ENCODE assay signal across 2 cellular contexts in the genomic region with DNA sequence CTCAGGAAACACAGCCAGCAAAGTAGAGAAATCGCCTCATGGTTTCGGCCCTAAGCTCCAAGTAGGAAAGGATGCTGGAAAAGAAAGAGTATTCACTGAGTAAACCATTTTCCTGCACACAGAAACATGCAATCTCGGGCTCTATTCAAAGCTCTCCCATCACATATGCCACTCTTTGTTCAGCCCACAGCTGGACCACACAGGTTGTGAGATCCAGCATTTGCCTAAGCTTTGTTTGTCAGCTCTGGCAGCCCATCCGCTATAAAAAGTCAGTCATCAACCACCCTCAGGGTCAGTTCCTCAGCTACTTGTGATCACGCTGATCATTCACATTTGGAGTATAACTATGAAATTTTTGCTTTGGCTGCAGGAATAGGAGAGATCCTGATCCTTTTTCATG.
TF ChIP-seq lines count a peak whose summit lies in the region.

No MANE protein-coding gene starts in this region.

TF ChIP-seq in GM23338, 12 proteins besides CTCF, POLR2A, EP300 and RAD21:
- TF ChIP-seq, protein P1, sequence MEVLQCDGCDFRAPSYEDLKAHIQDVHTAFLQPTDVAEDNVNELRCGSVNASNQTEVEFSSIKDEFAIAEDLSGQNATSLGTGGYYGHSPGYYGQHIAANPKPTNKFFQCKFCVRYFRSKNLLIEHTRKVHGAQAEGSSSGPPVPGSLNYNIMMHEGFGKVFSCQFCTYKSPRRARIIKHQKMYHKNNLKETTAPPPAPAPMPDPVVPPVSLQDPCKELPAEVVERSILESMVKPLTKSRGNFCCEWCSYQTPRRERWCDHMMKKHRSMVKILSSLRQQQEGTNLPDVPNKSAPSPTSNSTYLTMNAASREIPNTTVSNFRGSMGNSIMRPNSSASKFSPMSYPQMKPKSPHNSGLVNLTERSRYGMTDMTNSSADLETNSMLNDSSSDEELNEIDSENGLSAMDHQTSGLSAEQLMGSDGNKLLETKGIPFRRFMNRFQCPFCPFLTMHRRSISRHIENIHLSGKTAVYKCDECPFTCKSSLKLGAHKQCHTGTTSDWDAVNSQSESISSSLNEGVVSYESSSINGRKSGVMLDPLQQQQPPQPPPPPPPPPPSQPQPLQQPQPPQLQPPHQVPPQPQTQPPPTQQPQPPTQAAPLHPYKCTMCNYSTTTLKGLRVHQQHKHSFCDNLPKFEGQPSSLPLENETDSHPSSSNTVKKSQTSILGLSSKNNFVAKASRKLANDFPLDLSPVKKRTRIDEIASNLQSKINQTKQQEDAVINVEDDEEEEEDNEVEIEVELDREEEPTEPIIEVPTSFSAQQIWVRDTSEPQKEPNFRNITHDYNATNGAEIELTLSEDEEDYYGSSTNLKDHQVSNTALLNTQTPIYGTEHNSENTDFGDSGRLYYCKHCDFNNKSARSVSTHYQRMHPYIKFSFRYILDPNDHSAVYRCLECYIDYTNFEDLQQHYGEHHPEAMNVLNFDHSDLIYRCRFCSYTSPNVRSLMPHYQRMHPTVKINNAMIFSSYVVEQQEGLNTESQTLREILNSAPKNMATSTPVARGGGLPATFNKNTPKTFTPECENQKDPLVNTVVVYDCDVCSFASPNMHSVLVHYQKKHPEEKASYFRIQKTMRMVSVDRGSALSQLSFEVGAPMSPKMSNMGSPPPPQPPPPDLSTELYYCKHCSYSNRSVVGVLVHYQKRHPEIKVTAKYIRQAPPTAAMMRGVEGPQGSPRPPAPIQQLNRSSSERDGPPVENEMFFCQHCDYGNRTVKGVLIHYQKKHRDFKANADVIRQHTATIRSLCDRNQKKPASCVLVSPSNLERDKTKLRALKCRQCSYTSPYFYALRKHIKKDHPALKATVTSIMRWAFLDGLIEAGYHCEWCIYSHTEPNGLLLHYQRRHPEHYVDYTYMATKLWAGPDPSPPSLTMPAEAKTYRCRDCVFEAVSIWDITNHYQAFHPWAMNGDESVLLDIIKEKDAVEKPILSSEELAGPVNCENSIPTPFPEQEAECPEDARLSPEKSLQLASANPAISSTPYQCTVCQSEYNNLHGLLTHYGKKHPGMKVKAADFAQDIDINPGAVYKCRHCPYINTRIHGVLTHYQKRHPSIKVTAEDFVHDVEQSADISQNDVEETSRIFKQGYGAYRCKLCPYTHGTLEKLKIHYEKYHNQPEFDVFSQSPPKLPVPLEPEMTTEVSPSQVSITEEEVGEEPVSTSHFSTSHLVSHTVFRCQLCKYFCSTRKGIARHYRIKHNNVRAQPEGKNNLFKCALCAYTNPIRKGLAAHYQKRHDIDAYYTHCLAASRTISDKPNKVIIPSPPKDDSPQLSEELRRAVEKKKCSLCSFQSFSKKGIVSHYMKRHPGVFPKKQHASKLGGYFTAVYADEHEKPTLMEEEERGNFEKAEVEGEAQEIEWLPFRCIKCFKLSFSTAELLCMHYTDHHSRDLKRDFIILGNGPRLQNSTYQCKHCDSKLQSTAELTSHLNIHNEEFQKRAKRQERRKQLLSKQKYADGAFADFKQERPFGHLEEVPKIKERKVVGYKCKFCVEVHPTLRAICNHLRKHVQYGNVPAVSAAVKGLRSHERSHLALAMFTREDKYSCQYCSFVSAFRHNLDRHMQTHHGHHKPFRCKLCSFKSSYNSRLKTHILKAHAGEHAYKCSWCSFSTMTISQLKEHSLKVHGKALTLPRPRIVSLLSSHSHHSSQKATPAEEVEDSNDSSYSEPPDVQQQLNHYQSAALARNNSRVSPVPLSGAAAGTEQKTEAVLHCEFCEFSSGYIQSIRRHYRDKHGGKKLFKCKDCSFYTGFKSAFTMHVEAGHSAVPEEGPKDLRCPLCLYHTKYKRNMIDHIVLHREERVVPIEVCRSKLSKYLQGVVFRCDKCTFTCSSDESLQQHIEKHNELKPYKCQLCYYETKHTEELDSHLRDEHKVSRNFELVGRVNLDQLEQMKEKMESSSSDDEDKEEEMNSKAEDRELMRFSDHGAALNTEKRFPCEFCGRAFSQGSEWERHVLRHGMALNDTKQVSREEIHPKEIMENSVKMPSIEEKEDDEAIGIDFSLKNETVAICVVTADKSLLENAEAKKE (CRISPR knock-in tag; IDR thresholded peaks at IDR 0.05), result no peak
- TF ChIP-seq STAT1 (IDR thresholded peaks at IDR 0.05; ENCODE audit: unreplicated experiment) (no peak), ZNF114 (CRISPR knock-in tag; IDR thresholded peaks at IDR 0.05) (no peak), CREB1 (CRISPR knock-in tag; IDR thresholded peaks at IDR 0.05; ENCODE audit: low read depth) (no peak), POLR2AphosphoS5 (IDR thresholded peaks at IDR 0.05; ENCODE audit: low read depth) (no peak), ZNF331 (CRISPR knock-in tag; IDR thresholded peaks at IDR 0.05; ENCODE audit: low read depth) (no peak), NANOG (IDR thresholded peaks at IDR 0.05; ENCODE audit: borderline replicate concordance) (no peak)
- TF ChIP-seq, protein P2, sequence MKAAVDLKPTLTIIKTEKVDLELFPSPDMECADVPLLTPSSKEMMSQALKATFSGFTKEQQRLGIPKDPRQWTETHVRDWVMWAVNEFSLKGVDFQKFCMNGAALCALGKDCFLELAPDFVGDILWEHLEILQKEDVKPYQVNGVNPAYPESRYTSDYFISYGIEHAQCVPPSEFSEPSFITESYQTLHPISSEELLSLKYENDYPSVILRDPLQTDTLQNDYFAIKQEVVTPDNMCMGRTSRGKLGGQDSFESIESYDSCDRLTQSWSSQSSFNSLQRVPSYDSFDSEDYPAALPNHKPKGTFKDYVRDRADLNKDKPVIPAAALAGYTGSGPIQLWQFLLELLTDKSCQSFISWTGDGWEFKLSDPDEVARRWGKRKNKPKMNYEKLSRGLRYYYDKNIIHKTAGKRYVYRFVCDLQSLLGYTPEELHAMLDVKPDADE (IDR thresholded peaks at IDR 0.05), result no peak
- TF ChIP-seq, protein P3, sequence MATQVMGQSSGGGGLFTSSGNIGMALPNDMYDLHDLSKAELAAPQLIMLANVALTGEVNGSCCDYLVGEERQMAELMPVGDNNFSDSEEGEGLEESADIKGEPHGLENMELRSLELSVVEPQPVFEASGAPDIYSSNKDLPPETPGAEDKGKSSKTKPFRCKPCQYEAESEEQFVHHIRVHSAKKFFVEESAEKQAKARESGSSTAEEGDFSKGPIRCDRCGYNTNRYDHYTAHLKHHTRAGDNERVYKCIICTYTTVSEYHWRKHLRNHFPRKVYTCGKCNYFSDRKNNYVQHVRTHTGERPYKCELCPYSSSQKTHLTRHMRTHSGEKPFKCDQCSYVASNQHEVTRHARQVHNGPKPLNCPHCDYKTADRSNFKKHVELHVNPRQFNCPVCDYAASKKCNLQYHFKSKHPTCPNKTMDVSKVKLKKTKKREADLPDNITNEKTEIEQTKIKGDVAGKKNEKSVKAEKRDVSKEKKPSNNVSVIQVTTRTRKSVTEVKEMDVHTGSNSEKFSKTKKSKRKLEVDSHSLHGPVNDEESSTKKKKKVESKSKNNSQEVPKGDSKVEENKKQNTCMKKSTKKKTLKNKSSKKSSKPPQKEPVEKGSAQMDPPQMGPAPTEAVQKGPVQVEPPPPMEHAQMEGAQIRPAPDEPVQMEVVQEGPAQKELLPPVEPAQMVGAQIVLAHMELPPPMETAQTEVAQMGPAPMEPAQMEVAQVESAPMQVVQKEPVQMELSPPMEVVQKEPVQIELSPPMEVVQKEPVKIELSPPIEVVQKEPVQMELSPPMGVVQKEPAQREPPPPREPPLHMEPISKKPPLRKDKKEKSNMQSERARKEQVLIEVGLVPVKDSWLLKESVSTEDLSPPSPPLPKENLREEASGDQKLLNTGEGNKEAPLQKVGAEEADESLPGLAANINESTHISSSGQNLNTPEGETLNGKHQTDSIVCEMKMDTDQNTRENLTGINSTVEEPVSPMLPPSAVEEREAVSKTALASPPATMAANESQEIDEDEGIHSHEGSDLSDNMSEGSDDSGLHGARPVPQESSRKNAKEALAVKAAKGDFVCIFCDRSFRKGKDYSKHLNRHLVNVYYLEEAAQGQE (IDR thresholded peaks at IDR 0.05; ENCODE audit: unreplicated experiment), result no peak

TF ChIP-seq in H1, 55 proteins besides CTCF, POLR2A, EP300 and RAD21:
- TF ChIP-seq CHD7 (IDR thresholded peaks at IDR 0.05; ENCODE audit: insufficient replicate concordance, low read length) (no peak), SIX5 (IDR thresholded peaks at IDR 0.05; ENCODE audit: low read depth, low read length) (no peak), TCF12 (IDR thresholded peaks at IDR 0.05; ENCODE audit: low read depth, low read length) (no peak), CHD1 (IDR thresholded peaks at IDR 0.05; ENCODE audit: low read depth, low read length) (no peak), CBX5 (IDR thresholded peaks at IDR 0.05; ENCODE audit: low read depth, low read length) (no peak), SIRT6 (IDR thresholded peaks at IDR 0.05; ENCODE audit: low read length) (no peak)
TF ChIP-seq in H1: peak in this region for 0.
